ENCODE assay signal across 8 cellular contexts in genomic region chr17:82876602-82877391, GRCh38. TPM values are rescaled to one million over a fixed set of nuclear protein-coding genes. Genes with fewer than 3 reads are reported as not detected.
DNase-seq lines count a peak whose midpoint lies in the region; ATAC-seq and TF ChIP-seq lines count a peak whose summit lies in the region.
"Had no signal": no experiment of that assay in that cellular context is flagged by ENCODE, and none has a peak within 500 bp of the region (broad histone marks: within the 10 kb centered on the region; RNA-seq: fewer than 3 reads in every experiment).

No MANE protein-coding gene starts in this region.

- H3K27me3 Mint-ChIP-seq in GM23338 (ENCODE audit: insufficient read depth, low read depth, poor library complexity) = no peaks in the 10 kb centered on the region

- H3K27ac ChIP-seq in GM23338 (ENCODE audit: low read depth) (peak overlapping the region; percentile 68; the same call in 1 of the 2 replicates), Panc1 (ENCODE audit: low read length) (no peak overlapping the region)

- H3K4me3 ChIP-seq in GM23338 = no peak overlapping the region
- no peak overlapping the region for H3K4me3 ChIP-seq in Panc1 (ENCODE audit: low read depth in 2 of 2, low read length in 2 of 2)
- H3K4me3 ChIP-seq in epithelial cell of esophagus (ENCODE audit: low read length) = peak overlapping the region; percentile 4

- BruUV-seq in Panc1 (replicated peaks; lab: Mats Ljungman, UMichigan) = no TSS peak

- TF ChIP-seq CTCF in GM23338 (conservative IDR thresholded peaks at IDR 0.05; ENCODE audit: low read depth in 2 of 2) (peak in 1 of 2 experiments; percentile 5; a peak in 1 of 4 replicates), Panc1 (IDR thresholded peaks at IDR 0.05) (no peak), epithelial cell of esophagus (IDR thresholded peaks at IDR 0.05; ENCODE audit: insufficient read depth, low read depth, low read length, missing control alignments) (peak; percentile 70)

- no peaks in the 10 kb centered on the region for H3K9me2 ChIP-seq in GM23338 (ENCODE audit: insufficient read depth)

- intact Hi-C loops in Panc1 (cut with micrococcal nuclease; ENCODE audit: unreplicated experiment) = no loop called here

- no peak overlapping the region for H3K27ac Mint-ChIP-seq in GM23338

- no peaks in the 10 kb centered on the region for H3K9me3 Mint-ChIP-seq in GM23338

- H3K36me3 ChIP-seq in GM23338 (ENCODE audit: insufficient read depth) = no peaks in the 10 kb centered on the region; the same call in 1 of the 2 replicates
- no peaks in the 10 kb centered on the region for H3K36me3 ChIP-seq in Panc1 (ENCODE audit: control insufficient read depth, insufficient read depth, low read length)

- CTCF ChIA-PET in Panc1 (lab: Charles Lee) = interaction anchor here (0.9 kb wide), 1 partner anchor 9 kb away, joined by 3 read pairs; no protein-coding TSS in a partner anchor

- in situ Hi-C loops in Panc1 (cut with HindIII; ENCODE audit: low pct_unique_long_range_greater_than_20kb, low sequenced_read_pairs) = no loop called here

- peaks cover 15% of the 10 kb centered on the region; the same call in 2 of the 3 replicates for H3K36me3 Mint-ChIP-seq in GM23338 (ENCODE audit: low read depth)

- ATAC-seq in GM23338 (peak; percentile 55), Panc1 (peak; percentile 69; the same call in 1 of the 2 replicates), HG03095 (IDR thresholded peaks at IDR 0.05; ENCODE audit: unreplicated experiment) (no peak), HG03457 (IDR thresholded peaks at IDR 0.05; ENCODE audit: unreplicated experiment) (no peak)

- no peaks in the 10 kb centered on the region for H3K9me3 ChIP-seq in Panc1 (ENCODE audit: control insufficient read depth, insufficient read depth, low read depth, low read length)

- no peaks in the 10 kb centered on the region for H3K27me3 ChIP-seq in GM23338 (ENCODE audit: insufficient read depth)
- no peaks in the 10 kb centered on the region for H3K27me3 ChIP-seq in Panc1 (ENCODE audit: control insufficient read depth, insufficient read depth, low read length)

- no peaks in the 10 kb centered on the region for H3K4me1 ChIP-seq in GM23338 (ENCODE audit: insufficient read depth)
- H3K4me1 ChIP-seq in Panc1 (ENCODE audit: control insufficient read depth, insufficient read depth, low read length) = no peaks in the 10 kb centered on the region

- peaks cover 34% of the 10 kb centered on the region for H3K4me1 Mint-ChIP-seq in GM23338

- H4K20me1 ChIP-seq in GM23338 (replicated peaks; ENCODE audit: insufficient read depth) = no peaks in the 10 kb centered on the region

- H3K79me2 ChIP-seq in GM23338 (replicated peaks; ENCODE audit: insufficient read depth) = peaks cover 68% of the 10 kb centered on the region

- H2AFZ ChIP-seq in GM23338 = no peak overlapping the region

- no peaks in the 10 kb centered on the region for H3F3A ChIP-seq in GM23338 (replicated peaks; ENCODE audit: low read depth)

- POLR2A ChIA-PET in Panc1 (lab: Charles Lee) = interaction anchor here (0.5 to 0.6 kb wide), 2 partner anchors 130 to 173 kb away, joined by 4 to 7 read pairs; no protein-coding TSS in a partner anchor

- no peak overlapping the region for H3K4me2 ChIP-seq in GM23338

- H3K4me3 Mint-ChIP-seq in GM23338 = no peak overlapping the region

- DNase-seq in GM23338 (ENCODE audit: low spot score) (peak; percentile 36), Panc1 (ENCODE audit: low read depth, low spot score) (no peak), epithelial cell of esophagus (ENCODE audit: low read depth) (peak; percentile 91), midbrain (lab: John Stamatoyannopoulos, UW) (peak; percentile 74), ureter (ENCODE audit: low spot score) (peak; percentile 84)

TF ChIP-seq in GM23338, 12 proteins besides CTCF, POLR2A, EP300 and RAD21 (continues in another document):
- TF ChIP-seq ETS1 (IDR thresholded peaks at IDR 0.05) (no peak), JUNB (IDR thresholded peaks at IDR 0.05; ENCODE audit: unreplicated experiment) (no peak), REST (IDR thresholded peaks at IDR 0.05; ENCODE audit: unreplicated experiment) (no peak), EZH2 (IDR thresholded peaks at IDR 0.05; ENCODE audit: low read depth, unreplicated experiment) (no peak), STAT1 (IDR thresholded peaks at IDR 0.05; ENCODE audit: unreplicated experiment) (no peak), CREB1 (CRISPR knock-in tag; IDR thresholded peaks at IDR 0.05; ENCODE audit: low read depth) (no peak), POLR2AphosphoS5 (IDR thresholded peaks at IDR 0.05; ENCODE audit: low read depth) (no peak), EZH2phosphoT487 (IDR thresholded peaks at IDR 0.05; ENCODE audit: unreplicated experiment) (no peak), NANOG (IDR thresholded peaks at IDR 0.05; ENCODE audit: borderline replicate concordance) (no peak)

RNA-seq across cellular contexts. Expression of gene ZNF750, which starts 37.0 kb away (rescaled TPM):
- total RNA-seq in GM23338 (2014; rRNA removed; shearing (Covaris generic)) = 0.17 TPM in 1 of 2 replicates, not detected in the other
- 0.13 and 0.19 TPM in 2 replicates for polyA plus RNA-seq in GM23338 (2016; fragmentation: Nextera tagmentation; extraction: Ambion mirVana)
- total RNA-seq in Panc1 (2021; ENCODE audit: unreplicated experiment) = not detected
- polyA plus RNA-seq in Panc1 (2012; ENCODE audit: insufficient read length) = not detected
- total RNA-seq in ureter = 19.3 TPM
- total RNA-seq: T-helper 1 cell treated with Interleukin-12 subunit alpha and Interleukin-12 subunit beta and Interleukin-4 antibody, amounts not matched to agents 30 ng/mL and 1 ng/mL, for 36 hours had no signal

Comparison
In these comparisons a context has a peak if more than half of its experiments do, and no peak if none do; other contexts are left out.
1. ATAC-seq: peak in GM23338 (single experiment) and Panc1 (single experiment); none in HG03095 (single experiment) and HG03457 (single experiment).
2. RNA of gene ZNF750, which starts 37.0 kb away (total RNA-seq): 19.3 TPM in ureter (single experiment); 0.17 TPM in GM23338 and not detected in Panc1 (single experiment); every median in the first group is over 10 times any median in the second.